8 cellular contexts compared by ENCODE assay signal in genomic region chr2:169828141-169828811, GRCh38. TPM values are rescaled to one million over a fixed set of nuclear protein-coding genes. Genes with fewer than 3 reads are reported as not detected.
A peak's percentile ranks its signal among the peaks of the same experiment; 100 is the strongest.
DNase-seq lines count a peak whose midpoint lies in the region; ATAC-seq and TF ChIP-seq lines count a peak whose summit lies in the region.

No MANE protein-coding gene starts in this region.

- H3K9me3 ChIP-seq in PC-3 (ENCODE audit: low read length) (no peaks in the 10 kb centered on the region), neuron (ENCODE audit: low read length) (no peaks in the 10 kb centered on the region), transverse colon (no peaks in the 10 kb centered on the region)

- H4K20me1 ChIP-seq in PC-3 (ENCODE audit: low read length), result peaks cover 25% of the 10 kb centered on the region

- DNase-seq in DMS 273 (lab: John Stamatoyannopoulos, UW; ENCODE audit: unreplicated experiment), result peak; percentile 59
- DNase-seq in DMS 273 treated with DMSO at 0.1 percent for 48 hours (lab: John Stamatoyannopoulos, UW), result no peak
- peak; percentile 63 for DNase-seq in PC-3
- peak; percentile 33 for DNase-seq in activated gamma-delta T cell treated with anti-CD3 and anti-CD28 coated beads, Interleukin-2, amount 50 U/mL, for 16 hours (ENCODE audit: low read depth)
- peak; percentile 68 for DNase-seq in foreskin melanocyte
- peak; percentile 41 for DNase-seq in transverse colon

- H3K4me3 ChIP-seq in PC-3 (ENCODE audit: low read length) (peak overlapping the region; percentile 86), neuron (ENCODE audit: low read length) (peak overlapping the region; percentile 92), transverse colon (peak overlapping the region; percentile 46 to 96 (median 70))

- no TSS peak for BruUV-seq in PC-3 (replicated peaks; lab: Mats Ljungman, UMichigan)

- H2AFZ ChIP-seq in PC-3 (ENCODE audit: low read length) (no peak overlapping the region), neuron (ENCODE audit: low read depth, low read length) (peak overlapping the region; percentile 32)

- POLR2A ChIA-PET in PC-3 (lab: Charles Lee; ENCODE audit: unreplicated experiment), result no interaction called here

- TF ChIP-seq EP300 in transverse colon (IDR thresholded peaks at IDR 0.05; ENCODE audit: low read depth), result no peak

- no peaks in the 10 kb centered on the region for H3F3A ChIP-seq in PC-3 (ENCODE audit: low read length, unreplicated experiment)

- ATAC-seq in HG03139 (IDR thresholded peaks at IDR 0.05; ENCODE audit: unreplicated experiment) (peak; percentile 21), PC-3 (peak; percentile 35)

- 0 to 3% methylated on average over 6 to 13 of the region's 13 CpGs for WGBS in transverse colon (ENCODE audit: low coverage in 1 of 2), 2 donors

- intact Hi-C loops in PC-3 (cut with micrococcal nuclease), result no loop called here
- intact Hi-C loops in transverse colon (cut with DNase I; ENCODE audit: low total_unique reads), result no loop called here

- no peaks in the 10 kb centered on the region for H3K9me2 ChIP-seq in PC-3 (replicated peaks; ENCODE audit: low read length)

- in situ Hi-C loops in transverse colon (cut with MboI; ENCODE audit: low pct_ligation_motif_present in 1 of 4, low pct_unique_long_range_greater_than_20kb in 1 of 4, low sequenced_read_pairs in 3 of 4), result no loop called here

- no peak overlapping the region for H3K27ac ChIP-seq in PC-3 (ENCODE audit: low read length)
- peak overlapping the region; percentile 90 to 94 (median 90) for H3K27ac ChIP-seq in transverse colon

- CTCF ChIA-PET in PC-3 (lab: Charles Lee), result interaction anchor here (1.1 kb wide), 1 partner anchor 49 kb away, joined by 8 read pairs; no protein-coding TSS in a partner anchor

- H3K4me2 ChIP-seq in PC-3 (ENCODE audit: low read length), result peak overlapping the region; percentile 90

- TF ChIP-seq POLR2A in transverse colon (IDR thresholded peaks at IDR 0.05), result no peak

- H3K36me3 ChIP-seq in PC-3 (ENCODE audit: low read depth, low read length) (peaks cover 11% of the 10 kb centered on the region; the same call in 1 of the 2 replicates), neuron (ENCODE audit: insufficient read depth, low read length) (peaks cover 9% of the 10 kb centered on the region), transverse colon (no peaks in the 10 kb centered on the region)

- H3K79me2 ChIP-seq in PC-3 (ENCODE audit: low read length), result peaks cover 70% of the 10 kb centered on the region

- peaks cover 13% of the 10 kb centered on the region for H3K4me1 ChIP-seq in PC-3 (ENCODE audit: insufficient read depth, low read length)
- peaks cover 14% of the 10 kb centered on the region for H3K4me1 ChIP-seq in neuron (ENCODE audit: insufficient read depth, low read length)
- peaks cover 19 to 49% (median 33%) of the 10 kb centered on the region in 4 donors for H3K4me1 ChIP-seq in transverse colon

- H3K27me3 ChIP-seq in PC-3 (ENCODE audit: low read length) (no peaks in the 10 kb centered on the region), neuron (ENCODE audit: insufficient read depth, low read length) (no peaks in the 10 kb centered on the region), transverse colon (no peaks in the 10 kb centered on the region)

- peak overlapping the region; percentile 79 for H3K9ac ChIP-seq in PC-3 (ENCODE audit: low read length)

- no peak for TF ChIP-seq CTCF in PC-3 (conservative IDR thresholded peaks at IDR 0.05; ENCODE audit: low read depth, low read length)
- TF ChIP-seq CTCF in transverse colon (IDR thresholded peaks at IDR 0.05), result no peak

RNA-seq across cellular contexts. Expression of gene UBR3, which starts 1.0 kb away (rescaled TPM):
- total RNA-seq in PC-3 (2014; rRNA removed) (29.3 and 30.9 TPM in 2 replicates), transverse colon (10 to 100 TPM; 45.2 to 79.0 (median 74.1) TPM)

RNA-seq across cellular contexts. Expression of gene METTL5, which starts 3.6 kb away (rescaled TPM):
- total RNA-seq in PC-3 (2014; rRNA removed) (61.1 and 62.0 TPM in 2 replicates), transverse colon (10 to 100 TPM in 3 of 4 donors, not detected in 1; 10.5 to 35.7 (median 34.1) TPM)

RNA-seq across cellular contexts. Expression of gene SSB, which starts 29.6 kb away (rescaled TPM):
- 108 and 109 TPM in 2 replicates for total RNA-seq in PC-3 (2014; rRNA removed)
- total RNA-seq in transverse colon, result 10 to 100 TPM; 28.3 to 55.3 (median 30.3) TPM
